Comparison of ENCODE assay signal across 8 cellular contexts in genomic region chr11:117232911-117233409, GRCh38. TPM values are rescaled to one million over a fixed set of nuclear protein-coding genes. Genes with fewer than 3 reads are reported as not detected.
DNase-seq lines count a peak whose midpoint lies in the region; ATAC-seq, FAIRE-seq and TF ChIP-seq lines count a peak whose summit lies in the region.

No MANE protein-coding gene starts in this region.

- H3K27ac ChIP-seq in HepG2 (ENCODE audit: extremely low read length, insufficient read depth, low read length) (peak overlapping the region; percentile 48), testis (peak overlapping the region; percentile 77 to 94)

- peak; percentile 52 for ATAC-seq in HepG2
- ATAC-seq in HG03097 (IDR thresholded peaks at IDR 0.05; ENCODE audit: low FRiP score, unreplicated experiment): no peak

- TF ChIP-seq CTCF in GM10266 (IDR thresholded peaks at IDR 0.05; ENCODE audit: control insufficient read depth, insufficient read depth, low read depth, missing control alignments) (no peak), NB4 (IDR thresholded peaks at IDR 0.05; ENCODE audit: low read depth, low read length) (no peak), bronchial epithelial cell (IDR thresholded peaks at IDR 0.05; ENCODE audit: insufficient read depth, low read length, severe bottlenecking) (no peak), HepG2 (CRISPR knock-in tag; IDR thresholded peaks at IDR 0.05) (no peak), testis (IDR thresholded peaks at IDR 0.05) (no peak)

- DNase-seq in GM10266 (ENCODE audit: extremely low spot score) (peak; percentile 66), NB4 (ENCODE audit: low read depth) (peak; percentile 40), bronchial epithelial cell (ENCODE audit: low read depth) (no peak), HepG2 (ENCODE audit: low spot score) (no peak), testis (peak; percentile 28), medulla oblongata (ENCODE audit: extremely low spot score) (no peak), dedifferentiated amniotic fluid mesenchymal stem cell (ENCODE audit: extremely low spot score) (no peak)

- no peak for FAIRE-seq in bronchial epithelial cell (lab: Jason Lieb, UNC)
- FAIRE-seq in HepG2 (lab: Jason Lieb, UNC): no peak

- TF ChIP-seq EP300 in HepG2 (IDR thresholded peaks at IDR 0.05; ENCODE audit: low read depth in 2 of 2, low read length in 2 of 2) (no peak), HepG2 (CRISPR knock-in tag; IDR thresholded peaks at IDR 0.05; ENCODE audit: borderline replicate concordance) (no peak)

- peaks cover 10% of the 10 kb centered on the region for H3K79me2 ChIP-seq in HepG2 (ENCODE audit: insufficient read depth, low read length)

- H3K9ac ChIP-seq in HepG2 (ENCODE audit: insufficient read depth, low read depth, low read length): peak overlapping the region; percentile 80

- intact Hi-C loops in HepG2 (cut with micrococcal nuclease; ENCODE audit: unreplicated experiment) (loop anchor here (2.0 to 5.0 kb wide), 2 partner anchors 84 to 179 kb away; partner anchors contain the start of gene BACE1), testis (cut with DNase I; ENCODE audit: low total_unique reads) (no loop called here)

- H3K4me3 ChIP-seq in NB4 (ENCODE audit: low read depth, low read length) (peak overlapping the region; percentile 84), bronchial epithelial cell (ENCODE audit: low read depth, low read length) (peak overlapping the region; percentile 50), HepG2 (replicated peaks in 1 of 3; ENCODE audit: insufficient read depth in 1 of 3, low read depth in 2 of 3, low read length in 3 of 3) (peak overlapping the region; percentile 77 to 99 (median 88)), testis (peak overlapping the region; percentile 92)

- H4K20me1 ChIP-seq in HepG2 (ENCODE audit: insufficient read depth, low read length): no peaks in the 10 kb centered on the region

- in situ Hi-C loops in HepG2 (cut with HindIII; ENCODE audit: extremely low pct_ligation_motif_present, low pct_unique_long_range_greater_than_20kb): loop anchor here (5.0 kb wide), 2 partner anchors 84 to 361 kb away; partner anchors contain the start of gene BACE1

- POLR2A ChIA-PET in HepG2 (lab: Yijun Ruan, JAX): interaction anchor here (1.5 kb wide), 1 partner anchor 88 kb away, joined by 4 read pairs; no protein-coding TSS in a partner anchor

- TF ChIP-seq POLR2A in NB4 (IDR thresholded peaks at IDR 0.05; ENCODE audit: extremely low read depth, insufficient read length): no peak
- TF ChIP-seq POLR2A in HepG2 (IDR thresholded peaks at IDR 0.05; ENCODE audit: insufficient read depth in 1 of 2, low read depth in 2 of 2, low read length in 2 of 2): no peak
- no peak for TF ChIP-seq POLR2A in testis (IDR thresholded peaks at IDR 0.05)

- no TSS peak for BruUV-seq in HepG2 (replicated peaks; lab: Mats Ljungman, UMichigan)

- TF ChIP-seq RAD21 in HepG2 (CRISPR knock-in tag; IDR thresholded peaks at IDR 0.05): no peak

- under 1% methylated on average over 13 of the region's 27 CpGs for WGBS in HepG2 (ENCODE audit: low lambda C conversion rate)
- WGBS in testis, 2 donors: 1 to 2% methylated on average over 11 to 27 of the region's 27 CpGs

- CTCF ChIA-PET in HepG2 (lab: Yijun Ruan, JAX; ENCODE audit: low intra/inter-chr PET ratio, low total read pairs): interaction anchor here (2.3 kb wide), 1 partner anchor 52 kb away, joined by 7 read pairs; no protein-coding TSS in a partner anchor

- H3K36me3 ChIP-seq in bronchial epithelial cell (ENCODE audit: control insufficient read depth, insufficient read depth, low read length) (peaks cover 10% of the 10 kb centered on the region), HepG2 (replicated peaks in 1 of 2; ENCODE audit: control insufficient read depth in 1 of 2, insufficient read depth in 2 of 2, low read length in 2 of 2) (peaks cover 2 to 5% of the 10 kb centered on the region in 2 experiments; a peak in 3 of 5 replicates), testis (ENCODE audit: low read depth, missing control alignments) (no peaks in the 10 kb centered on the region)

- H2AFZ ChIP-seq in HepG2 (ENCODE audit: low read length): peak overlapping the region; percentile 22

- H3K27me3 ChIP-seq in bronchial epithelial cell (ENCODE audit: control insufficient read depth, insufficient read depth, low read length) (no peaks in the 10 kb centered on the region), HepG2 (ENCODE audit: control insufficient read depth in 1 of 2, insufficient read depth in 2 of 2, low read length in 2 of 2) (no peaks in the 10 kb centered on the region), testis (no peaks in the 10 kb centered on the region)

- H3K4me1 ChIP-seq in HepG2 (ENCODE audit: insufficient read depth, low read length) (peaks cover 27% of the 10 kb centered on the region), testis (peaks cover 18% of the 10 kb centered on the region)

- H3K4me2 ChIP-seq in HepG2 (ENCODE audit: low read depth, low read length): peak overlapping the region; percentile 83

- H3K9me3 ChIP-seq in HepG2 (ENCODE audit: low read length) (no peaks in the 10 kb centered on the region), testis (no peaks in the 10 kb centered on the region)

RNA-seq across cellular contexts. Expression of gene RNF214, which starts 0.5 kb away (rescaled TPM):
- 5.8 and 7.6 TPM in 2 replicates for total RNA-seq in bronchial epithelial cell
- 10.7 and 12.4 TPM in 2 replicates for total RNA-seq in HepG2 (2016; rRNA removed; fragmentation: Illumina TruSeq; extraction: Trizol)
- 4.7 and 5.5 TPM in 2 replicates for total RNA-seq in HepG2 (2016; cell fraction: cytosol; rRNA removed; fragmentation: Illumina TruSeq; extraction: Trizol; ENCODE audit: low read depth)
- total RNA-seq in HepG2 (2016; cell fraction: insoluble cytoplasmic fraction; rRNA removed; fragmentation: Illumina TruSeq; extraction: Trizol): 10.0 and 10.5 TPM in 2 replicates
- total RNA-seq in HepG2 (2016; cell fraction: membrane; rRNA removed; fragmentation: Illumina TruSeq; extraction: Trizol): 8.0 and 9.2 TPM in 2 replicates
- 11.2 and 11.4 TPM in 2 replicates for total RNA-seq in HepG2 (2016; cell fraction: nucleus; rRNA removed; fragmentation: Illumina TruSeq; extraction: Trizol)
- 12.6 and 12.8 TPM in 2 replicates for polyA plus RNA-seq in HepG2 (2011; rRNA removed)
- 5.0 and 8.9 TPM in 2 replicates for polyA plus RNA-seq in HepG2 (2011; cell fraction: cytosol; rRNA removed)
- 20.8 and 21.2 TPM in 2 replicates for polyA plus RNA-seq in HepG2 (2011; cell fraction: nucleus; rRNA removed)
- 9.1 and 10.6 TPM in 2 replicates for polyA plus RNA-seq in HepG2 (2012)
- polyA plus RNA-seq in HepG2 (2016; cell fraction: cytosol; fragmentation: Illumina TruSeq; extraction: Trizol; ENCODE audit: low read depth): 2.7 and 3.1 TPM in 2 replicates
- polyA plus RNA-seq in HepG2 (2016; cell fraction: insoluble cytoplasmic fraction; fragmentation: Illumina TruSeq; extraction: Trizol; ENCODE audit: low read depth): 10.6 and 13.7 TPM in 2 replicates
- polyA plus RNA-seq in HepG2 (2016; cell fraction: membrane; fragmentation: Illumina TruSeq; extraction: Trizol; ENCODE audit: low read depth): 4.7 and 5.8 TPM in 2 replicates
- 26.2 and 27.4 TPM in 2 replicates for polyA plus RNA-seq in HepG2 (2016; cell fraction: nucleus; fragmentation: Illumina TruSeq; extraction: Trizol; ENCODE audit: insufficient read depth, low read depth)
- 20.7 and 43.7 TPM in 2 replicates for polyA minus RNA-seq in HepG2 (2011; rRNA and poly(A)+ RNA removed; ENCODE audit: low replicate concordance)
- 10.5 and 12.9 TPM in 2 replicates for polyA minus RNA-seq in HepG2 (2011; cell fraction: cytosol; rRNA and poly(A)+ RNA removed)
- polyA minus RNA-seq in HepG2 (2011; cell fraction: nucleus; rRNA and poly(A)+ RNA removed): 18.7 and 20.5 TPM in 2 replicates
- total RNA-seq in testis: 10 to 100 TPM; 37.8 to 48.9 TPM
- polyA plus RNA-seq in testis (ENCODE audit: insufficient read depth, low read depth, low replicate concordance): 44.9 TPM

RNA-seq across cellular contexts. Expression of gene PCSK7, which starts 1.1 kb away (rescaled TPM):
- total RNA-seq in bronchial epithelial cell (27.9 and 40.3 TPM in 2 replicates), HepG2 (2016; rRNA removed; fragmentation: Illumina TruSeq; extraction: Trizol) (6.8 and 13.8 TPM in 2 replicates), testis (10 to 100 TPM; 57.7 to 66.5 TPM)
- 7.8 and 8.9 TPM in 2 replicates for total RNA-seq in HepG2 (2016; cell fraction: cytosol; rRNA removed; fragmentation: Illumina TruSeq; extraction: Trizol; ENCODE audit: low read depth)
- 8.1 and 12.0 TPM in 2 replicates for total RNA-seq in HepG2 (2016; cell fraction: insoluble cytoplasmic fraction; rRNA removed; fragmentation: Illumina TruSeq; extraction: Trizol)
- 6.1 and 6.3 TPM in 2 replicates for total RNA-seq in HepG2 (2016; cell fraction: membrane; rRNA removed; fragmentation: Illumina TruSeq; extraction: Trizol)
- total RNA-seq in HepG2 (2016; cell fraction: nucleus; rRNA removed; fragmentation: Illumina TruSeq; extraction: Trizol): 16.5 and 17.3 TPM in 2 replicates
- polyA plus RNA-seq in HepG2 (2011; rRNA removed) (13.4 and 14.4 TPM in 2 replicates), testis (ENCODE audit: insufficient read depth, low read depth, low replicate concordance) (52.0 TPM)
- 6.8 and 10.0 TPM in 2 replicates for polyA plus RNA-seq in HepG2 (2011; cell fraction: cytosol; rRNA removed)
- polyA plus RNA-seq in HepG2 (2011; cell fraction: nucleus; rRNA removed): 63.6 and 86.3 TPM in 2 replicates
- 4.8 and 7.7 TPM in 2 replicates for polyA plus RNA-seq in HepG2 (2012)
- polyA plus RNA-seq in HepG2 (2016; cell fraction: cytosol; fragmentation: Illumina TruSeq; extraction: Trizol; ENCODE audit: low read depth): 1.6 and 1.8 TPM in 2 replicates
- 7.1 and 8.6 TPM in 2 replicates for polyA plus RNA-seq in HepG2 (2016; cell fraction: insoluble cytoplasmic fraction; fragmentation: Illumina TruSeq; extraction: Trizol; ENCODE audit: low read depth)
- polyA plus RNA-seq in HepG2 (2016; cell fraction: membrane; fragmentation: Illumina TruSeq; extraction: Trizol; ENCODE audit: low read depth): 3.0 and 4.2 TPM in 2 replicates
- 59.8 and 63.8 TPM in 2 replicates for polyA plus RNA-seq in HepG2 (2016; cell fraction: nucleus; fragmentation: Illumina TruSeq; extraction: Trizol; ENCODE audit: insufficient read depth, low read depth)
- 16.5 and 37.7 TPM in 2 replicates for polyA minus RNA-seq in HepG2 (2011; rRNA and poly(A)+ RNA removed; ENCODE audit: low replicate concordance)
- polyA minus RNA-seq in HepG2 (2011; cell fraction: cytosol; rRNA and poly(A)+ RNA removed): 3.3 and 6.0 TPM in 2 replicates
- polyA minus RNA-seq in HepG2 (2011; cell fraction: nucleus; rRNA and poly(A)+ RNA removed): 13.0 and 13.4 TPM in 2 replicates

RNA-seq across cellular contexts. Expression of gene TAGLN, which starts 33.8 kb away (rescaled TPM):
- total RNA-seq in bronchial epithelial cell: 12.4 and 91.5 TPM in 2 replicates
- total RNA-seq in HepG2 (2016; rRNA removed; fragmentation: Illumina TruSeq; extraction: Trizol): 75.4 and 93.7 TPM in 2 replicates
- 15.8 and 16.5 TPM in 2 replicates for total RNA-seq in HepG2 (2016; cell fraction: cytosol; rRNA removed; fragmentation: Illumina TruSeq; extraction: Trizol; ENCODE audit: low read depth)
- 83.7 and 102 TPM in 2 replicates for total RNA-seq in HepG2 (2016; cell fraction: insoluble cytoplasmic fraction; rRNA removed; fragmentation: Illumina TruSeq; extraction: Trizol)
- total RNA-seq in HepG2 (2016; cell fraction: membrane; rRNA removed; fragmentation: Illumina TruSeq; extraction: Trizol): 20.1 and 22.3 TPM in 2 replicates
- 36.8 and 37.1 TPM in 2 replicates for total RNA-seq in HepG2 (2016; cell fraction: nucleus; rRNA removed; fragmentation: Illumina TruSeq; extraction: Trizol)
- 12.6 and 14.1 TPM in 2 replicates for polyA plus RNA-seq in HepG2 (2011; rRNA removed)
- 11.6 and 11.8 TPM in 2 replicates for polyA plus RNA-seq in HepG2 (2011; cell fraction: cytosol; rRNA removed)
- 25.0 and 34.5 TPM in 2 replicates for polyA plus RNA-seq in HepG2 (2011; cell fraction: nucleus; rRNA removed)
- 3.6 and 5.8 TPM in 2 replicates for polyA plus RNA-seq in HepG2 (2012)
- polyA plus RNA-seq in HepG2 (2016; cell fraction: cytosol; fragmentation: Illumina TruSeq; extraction: Trizol; ENCODE audit: low read depth): 19.4 and 20.0 TPM in 2 replicates
- polyA plus RNA-seq in HepG2 (2016; cell fraction: insoluble cytoplasmic fraction; fragmentation: Illumina TruSeq; extraction: Trizol; ENCODE audit: low read depth): 110 TPM in 2 replicates
- 20.4 and 20.8 TPM in 2 replicates for polyA plus RNA-seq in HepG2 (2016; cell fraction: membrane; fragmentation: Illumina TruSeq; extraction: Trizol; ENCODE audit: low read depth)
- 55.4 and 61.9 TPM in 2 replicates for polyA plus RNA-seq in HepG2 (2016; cell fraction: nucleus; fragmentation: Illumina TruSeq; extraction: Trizol; ENCODE audit: insufficient read depth, low read depth)
- 1.5 and 8.0 TPM in 2 replicates for polyA minus RNA-seq in HepG2 (2011; rRNA and poly(A)+ RNA removed; ENCODE audit: low replicate concordance)
- 2.4 and 3.3 TPM in 2 replicates for polyA minus RNA-seq in HepG2 (2011; cell fraction: cytosol; rRNA and poly(A)+ RNA removed)
- 5.0 and 7.5 TPM in 2 replicates for polyA minus RNA-seq in HepG2 (2011; cell fraction: nucleus; rRNA and poly(A)+ RNA removed)
- 100 to 1,000 TPM; 167 to 187 TPM for total RNA-seq in testis
- polyA plus RNA-seq in testis (ENCODE audit: insufficient read depth, low read depth, low replicate concordance): 800 TPM

RNA-seq across cellular contexts. Expression of gene SIDT2, which starts 54.4 kb away (rescaled TPM):
- total RNA-seq in bronchial epithelial cell (3.2 and 8.1 TPM in 2 replicates), HepG2 (2016; rRNA removed; fragmentation: Illumina TruSeq; extraction: Trizol) (6.8 and 11.5 TPM in 2 replicates), testis (100 to 1,000 TPM in 1 of 2 donors, 10 to 100 TPM in 1; 93.8 to 129 TPM)
- 8.7 and 10.3 TPM in 2 replicates for total RNA-seq in HepG2 (2016; cell fraction: cytosol; rRNA removed; fragmentation: Illumina TruSeq; extraction: Trizol; ENCODE audit: low read depth)
- 6.4 and 12.0 TPM in 2 replicates for total RNA-seq in HepG2 (2016; cell fraction: insoluble cytoplasmic fraction; rRNA removed; fragmentation: Illumina TruSeq; extraction: Trizol)
- 8.6 and 9.5 TPM in 2 replicates for total RNA-seq in HepG2 (2016; cell fraction: membrane; rRNA removed; fragmentation: Illumina TruSeq; extraction: Trizol)
- 15.6 and 17.2 TPM in 2 replicates for total RNA-seq in HepG2 (2016; cell fraction: nucleus; rRNA removed; fragmentation: Illumina TruSeq; extraction: Trizol)
- polyA plus RNA-seq in HepG2 (2011; rRNA removed) (26.8 and 28.0 TPM in 2 replicates), testis (ENCODE audit: insufficient read depth, low read depth, low replicate concordance) (69.5 TPM)
- polyA plus RNA-seq in HepG2 (2011; cell fraction: cytosol; rRNA removed): 10.5 and 14.3 TPM in 2 replicates
- 82.0 and 109 TPM in 2 replicates for polyA plus RNA-seq in HepG2 (2011; cell fraction: nucleus; rRNA removed)
- polyA plus RNA-seq in HepG2 (2012): 15.1 and 15.4 TPM in 2 replicates
- 1.9 and 2.2 TPM in 2 replicates for polyA plus RNA-seq in HepG2 (2016; cell fraction: cytosol; fragmentation: Illumina TruSeq; extraction: Trizol; ENCODE audit: low read depth)
- polyA plus RNA-seq in HepG2 (2016; cell fraction: insoluble cytoplasmic fraction; fragmentation: Illumina TruSeq; extraction: Trizol; ENCODE audit: low read depth): 7.8 and 8.9 TPM in 2 replicates
- polyA plus RNA-seq in HepG2 (2016; cell fraction: membrane; fragmentation: Illumina TruSeq; extraction: Trizol; ENCODE audit: low read depth): 6.0 and 6.6 TPM in 2 replicates
- 24.9 and 26.7 TPM in 2 replicates for polyA plus RNA-seq in HepG2 (2016; cell fraction: nucleus; fragmentation: Illumina TruSeq; extraction: Trizol; ENCODE audit: insufficient read depth, low read depth)
- polyA minus RNA-seq in HepG2 (2011; rRNA and poly(A)+ RNA removed; ENCODE audit: low replicate concordance): 25.1 and 71.4 TPM in 2 replicates
- polyA minus RNA-seq in HepG2 (2011; cell fraction: cytosol; rRNA and poly(A)+ RNA removed): 11.7 and 19.1 TPM in 2 replicates
- polyA minus RNA-seq in HepG2 (2011; cell fraction: nucleus; rRNA and poly(A)+ RNA removed): 32.3 and 34.8 TPM in 2 replicates

RNA-seq across cellular contexts. Expression of gene BACE1-AS, which starts 58.2 kb away (rescaled TPM):
- total RNA-seq in bronchial epithelial cell (1.1 and 1.5 TPM in 2 replicates), HepG2 (2016; rRNA removed; fragmentation: Illumina TruSeq; extraction: Trizol) (2.0 and 2.9 TPM in 2 replicates), testis (10 to 100 TPM; 13.8 to 17.9 TPM)
- total RNA-seq in HepG2 (2016; cell fraction: cytosol; rRNA removed; fragmentation: Illumina TruSeq; extraction: Trizol; ENCODE audit: low read depth): 0.26 and 0.51 TPM in 2 replicates
- total RNA-seq in HepG2 (2016; cell fraction: insoluble cytoplasmic fraction; rRNA removed; fragmentation: Illumina TruSeq; extraction: Trizol): 2.1 and 2.3 TPM in 2 replicates
- total RNA-seq in HepG2 (2016; cell fraction: membrane; rRNA removed; fragmentation: Illumina TruSeq; extraction: Trizol): 0.76 and 0.87 TPM in 2 replicates
- total RNA-seq in HepG2 (2016; cell fraction: nucleus; rRNA removed; fragmentation: Illumina TruSeq; extraction: Trizol): 4.0 and 4.3 TPM in 2 replicates
- polyA plus RNA-seq in HepG2 (2011; rRNA removed) (3.6 and 3.9 TPM in 2 replicates), testis (ENCODE audit: insufficient read depth, low read depth, low replicate concordance) (11.2 TPM)
- 2.0 and 2.7 TPM in 2 replicates for polyA plus RNA-seq in HepG2 (2011; cell fraction: cytosol; rRNA removed)
- 5.7 and 7.1 TPM in 2 replicates for polyA plus RNA-seq in HepG2 (2011; cell fraction: nucleus; rRNA removed)
- 2.7 and 4.0 TPM in 2 replicates for polyA plus RNA-seq in HepG2 (2012)
- polyA plus RNA-seq in HepG2 (2016; cell fraction: cytosol; fragmentation: Illumina TruSeq; extraction: Trizol; ENCODE audit: low read depth): 0.40 TPM in 1 of 2 replicates, not detected in the other
- polyA plus RNA-seq in HepG2 (2016; cell fraction: insoluble cytoplasmic fraction; fragmentation: Illumina TruSeq; extraction: Trizol; ENCODE audit: low read depth): 2.5 and 3.2 TPM in 2 replicates
- 0.06 and 0.50 TPM in 2 replicates for polyA plus RNA-seq in HepG2 (2016; cell fraction: membrane; fragmentation: Illumina TruSeq; extraction: Trizol; ENCODE audit: low read depth)
- 7.5 and 8.1 TPM in 2 replicates for polyA plus RNA-seq in HepG2 (2016; cell fraction: nucleus; fragmentation: Illumina TruSeq; extraction: Trizol; ENCODE audit: insufficient read depth, low read depth)
- 6.8 and 9.4 TPM in 2 replicates for polyA minus RNA-seq in HepG2 (2011; rRNA and poly(A)+ RNA removed; ENCODE audit: low replicate concordance)
- polyA minus RNA-seq in HepG2 (2011; cell fraction: cytosol; rRNA and poly(A)+ RNA removed): 3.7 and 5.8 TPM in 2 replicates
- polyA minus RNA-seq in HepG2 (2011; cell fraction: nucleus; rRNA and poly(A)+ RNA removed): 6.6 and 6.7 TPM in 2 replicates

Comparison
In these comparisons a context has a peak if more than half of its experiments do, and no peak if none do; other contexts are left out.
1. DNase-seq: peak in GM10266 (single experiment), NB4 (single experiment) and testis (single experiment); none in bronchial epithelial cell (single experiment), HepG2 (single experiment), medulla oblongata (single experiment) and dedifferentiated amniotic fluid mesenchymal stem cell (single experiment).
2. Peak in every context shown above with its lines, with median percentiles within 50 percentile points of each other: H3K4me3 ChIP-seq.